ENCODE assay signal across 8 cellular contexts in genomic region chr17:79741751-79742588, GRCh38. TPM values are rescaled to one million over a fixed set of nuclear protein-coding genes. Genes with fewer than 3 reads are reported as not detected.
DNase-seq lines count a peak whose midpoint lies in the region; ATAC-seq and TF ChIP-seq lines count a peak whose summit lies in the region.

No MANE protein-coding gene starts in this region.

- TF ChIP-seq CTCF in HL-60 (IDR thresholded peaks at IDR 0.05; ENCODE audit: insufficient read depth, low read length) (peak; percentile 59), esophagus muscularis mucosa (IDR thresholded peaks at IDR 0.05) (peak; percentile 77 to 100 (median 82))

- DNase-seq in C1 segment of cervical spinal cord (lab: John Stamatoyannopoulos, UW) (peak in 11 of 14 donors; percentile 6 to 74 (median 33)), HL-60 (ENCODE audit: low read depth in 1 of 2, low spot score in 1 of 2) (peak in 1 of 2 experiments; percentile 49), NT2/D1 (ENCODE audit: low read depth, low spot score) (peak; percentile 47), activated T-cell treated with anti-CD3 and anti-CD28 coated beads for 24 hours (ENCODE audit: low read depth) (peak; percentile 63), esophagus muscularis mucosa (ENCODE audit: extremely low spot score) (no peak), myocyte (ENCODE audit: low read depth) (peak; percentile 64)
- peak; percentile 43 for DNase-seq in stimulated activated CD8-positive, alpha-beta memory T cell treated with anti-CD3 and anti-CD28 coated beads, Interleukin-7, amount 100 ng/mL, for 24 hours (ENCODE audit: low read depth)

- H3K9ac ChIP-seq in NT2/D1 (ENCODE audit: insufficient read length, low read depth), result peak overlapping the region; percentile 53

- 22% methylated on average over 26 of the region's 53 CpGs for WGBS in esophagus muscularis mucosa

- no peak for TF ChIP-seq EP300 in esophagus muscularis mucosa (IDR thresholded peaks at IDR 0.05)

- intact Hi-C loops in esophagus muscularis mucosa (cut with DNase I), result loop anchor here (2.0 kb wide), 1 partner anchor 249 kb away; no protein-coding TSS in a partner anchor

- TF ChIP-seq POLR2A in esophagus muscularis mucosa (IDR thresholded peaks at IDR 0.05; ENCODE audit: low read depth), result no peak

- H3K36me3 ChIP-seq in NT2/D1 (ENCODE audit: insufficient read depth, insufficient read length, low read length) (no peaks in the 10 kb centered on the region), esophagus muscularis mucosa (no peaks in the 10 kb centered on the region)

- H3K9me3 ChIP-seq in NT2/D1 (ENCODE audit: insufficient read depth, low read length) (no peaks in the 10 kb centered on the region), esophagus muscularis mucosa (no peaks in the 10 kb centered on the region)

- ATAC-seq in HG02885 (IDR thresholded peaks at IDR 0.05; ENCODE audit: poor library complexity, unreplicated experiment), result no peak

- H3K27ac ChIP-seq in HL-60 (replicated peaks) (no peak overlapping the region), esophagus muscularis mucosa (replicated peaks in 1 of 4) (no peak overlapping the region)

- no peak overlapping the region for H3K4me3 ChIP-seq in HL-60 (replicated peaks; ENCODE audit: insufficient read depth, low read length)
- H3K4me3 ChIP-seq in NT2/D1 (ENCODE audit: insufficient read length, low read depth), result peak overlapping the region; percentile 52
- peak overlapping the region in 2 of 4 donors; percentile 4 to 25 for H3K4me3 ChIP-seq in esophagus muscularis mucosa

- H3K27me3 ChIP-seq in HL-60 (ENCODE audit: insufficient read depth, poor library complexity, severe bottlenecking) (peaks cover 30% of the 10 kb centered on the region), NT2/D1 (ENCODE audit: insufficient read depth, insufficient read length) (peaks cover 37% of the 10 kb centered on the region), esophagus muscularis mucosa (peaks cover 0 to 80% (median 27%) of the 10 kb centered on the region in 4 donors)

- H3K4me1 ChIP-seq in NT2/D1 (ENCODE audit: insufficient read depth, insufficient read length) (peaks cover 10% of the 10 kb centered on the region), esophagus muscularis mucosa (peaks cover 9 to 13% (median 13%) of the 10 kb centered on the region in 4 donors)

RNA-seq across cellular contexts. Expression of gene ENPP7, which starts 11.2 kb away (rescaled TPM):
- total RNA-seq in esophagus muscularis mucosa (not detected), myocyte (not detected in 2 replicates)
- polyA plus RNA-seq in myocyte (2012), result not detected

RNA-seq across cellular contexts. Expression of gene CBX2, which starts 36.0 kb away (rescaled TPM):
- total RNA-seq in esophagus muscularis mucosa (1 to 10 TPM in 3 of 4 donors, under 1 TPM in 1; 0.66 to 2.8 (median 1.5) TPM), myocyte (1.3 and 2.2 TPM in 2 replicates)
- polyA plus RNA-seq in myocyte (2012), result 3.1 TPM

RNA-seq across cellular contexts. Expression of gene CBX8, which starts 54.9 kb away (rescaled TPM):
- 1 to 10 TPM; 1.7 to 7.5 (median 2.6) TPM for total RNA-seq in esophagus muscularis mucosa
- 5.3 TPM in 2 replicates for total RNA-seq in myocyte
- polyA plus RNA-seq in myocyte (2012), result 5.5 TPM
